Comparison of ENCODE assay signal across 8 cellular contexts in genomic region chr15:38129531-38130199, GRCh38.
DNase-seq lines count a peak whose midpoint lies in the region; ATAC-seq and TF ChIP-seq lines count a peak whose summit lies in the region.

No MANE protein-coding gene starts in this region.

- ATAC-seq in GM19023 (IDR thresholded peaks at IDR 0.05; ENCODE audit: unreplicated experiment) (peak; percentile 73), HG03342 (IDR thresholded peaks at IDR 0.05; ENCODE audit: unreplicated experiment) (peak; percentile 75)
- ATAC-seq in activated T-helper 17 cell treated with anti-CD3 and anti-CD28 coated beads, Interleukin-2, amount 50 U/mL, for 72 hours (replicated peaks): peak; percentile 74

- H3K27me3 Mint-ChIP-seq in activated T-helper 17 cell treated with anti-CD3 and anti-CD28 coated beads, Interleukin-2, amount 50 U/mL, for 72 hours: peaks cover 21% of the 10 kb centered on the region
- H3K27me3 Mint-ChIP-seq in glutamatergic neuron (ENCODE audit: unreplicated experiment): peaks cover 1% of the 10 kb centered on the region

- H3K36me3 Mint-ChIP-seq in activated T-helper 17 cell treated with anti-CD3 and anti-CD28 coated beads, Interleukin-2, amount 50 U/mL, for 72 hours (ENCODE audit: low read depth): no peaks in the 10 kb centered on the region
- no peaks in the 10 kb centered on the region for H3K36me3 Mint-ChIP-seq in glutamatergic neuron (ENCODE audit: unreplicated experiment)

- H3K9me3 Mint-ChIP-seq in activated T-helper 17 cell treated with anti-CD3 and anti-CD28 coated beads, Interleukin-2, amount 50 U/mL, for 72 hours: no peaks in the 10 kb centered on the region
- H3K9me3 Mint-ChIP-seq in glutamatergic neuron (ENCODE audit: unreplicated experiment): no peaks in the 10 kb centered on the region

- POLR2A ChIA-PET in AG04449 (lab: Yijun Ruan, JAX): interaction anchor here (0.7 to 2.3 kb wide), 3 partner anchors 10 to 125 kb away, joined by 3 to 28 read pairs (median 3); partner anchors contain the start of gene SPRED1

- TF ChIP-seq CTCF in AG04449 (IDR thresholded peaks at IDR 0.05; ENCODE audit: insufficient read depth, low read length, missing control alignments) (no peak), glutamatergic neuron (IDR thresholded peaks at IDR 0.05; ENCODE audit: partially characterized antibody, unreplicated experiment) (no peak)

- H3K27ac Mint-ChIP-seq in activated T-helper 17 cell treated with anti-CD3 and anti-CD28 coated beads, Interleukin-2, amount 50 U/mL, for 72 hours: peak overlapping the region; percentile 40
- H3K27ac Mint-ChIP-seq in glutamatergic neuron (ENCODE audit: unreplicated experiment): peak overlapping the region; percentile 29

- peak overlapping the region; percentile 44 for H3K4me3 ChIP-seq in AG04449 (ENCODE audit: low read depth, low read length)

- peaks cover 19% of the 10 kb centered on the region for H3K4me1 Mint-ChIP-seq in activated T-helper 17 cell treated with anti-CD3 and anti-CD28 coated beads, Interleukin-2, amount 50 U/mL, for 72 hours
- H3K4me1 Mint-ChIP-seq in glutamatergic neuron (ENCODE audit: low read depth, unreplicated experiment): peaks cover 13% of the 10 kb centered on the region

- peak overlapping the region; percentile 18 for H3K4me3 Mint-ChIP-seq in activated T-helper 17 cell treated with anti-CD3 and anti-CD28 coated beads, Interleukin-2, amount 50 U/mL, for 72 hours
- no peak overlapping the region for H3K4me3 Mint-ChIP-seq in glutamatergic neuron (ENCODE audit: unreplicated experiment)

- peak; percentile 85 for DNase-seq in AG04449 (ENCODE audit: low read depth, low spot score)
- DNase-seq in glutamatergic neuron: no peak
- peak; percentile 69 for DNase-seq in retina
- no peak for DNase-seq in activated naive CD4-positive, alpha-beta T cell treated with anti-CD3 and anti-CD28 coated beads, Interleukin-2, amount 50 U/mL, for 16 hours
- DNase-seq in NCI-H510A treated with DMSO at 0.1 percent for 48 hours (lab: John Stamatoyannopoulos, UW): no peak

- CTCF ChIA-PET in AG04449 (lab: Yijun Ruan, JAX): interaction anchor here (0.8 to 1.0 kb wide), 2 partner anchors 14 to 42 kb away, joined by 3 read pairs; no protein-coding TSS in a partner anchor

Comparison
In these comparisons a context has a peak if more than half of its experiments do, and no peak if none do; other contexts are left out.
1. DNase-seq: peak in AG04449 (single experiment) and retina (single experiment); none in glutamatergic neuron (single experiment), activated naive CD4-positive, alpha-beta T cell treated with anti-CD3 and anti-CD28 coated beads, Interleukin-2, amount 50 U/mL, for 16 hours (single experiment) and NCI-H510A treated with DMSO at 0.1 percent for 48 hours (single experiment).
2. Peak in every context shown above with its lines, with median percentiles within 50 percentile points of each other: ATAC-seq.